ENCODE assay signal across 8 cellular contexts in the genomic region with DNA sequence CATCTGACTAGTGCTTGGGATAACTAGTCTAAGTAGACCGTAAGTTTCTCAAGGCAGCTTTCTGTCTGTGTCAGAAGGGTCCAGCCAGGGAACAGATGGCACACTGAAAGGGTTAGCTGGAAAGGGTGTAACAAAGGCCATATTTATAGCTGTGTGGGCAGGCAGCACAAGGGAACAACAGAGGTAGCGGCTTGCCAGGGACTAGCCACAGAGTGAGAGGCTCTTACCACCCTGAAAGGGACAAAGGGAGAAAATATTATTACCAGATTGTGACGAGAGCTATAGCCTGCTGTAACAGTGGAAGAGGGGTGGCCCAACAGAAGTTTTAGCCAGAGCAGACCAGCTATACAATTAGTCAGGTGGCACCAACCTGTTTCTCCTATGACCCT.
A peak's percentile ranks its signal among the peaks of the same experiment; 100 is the strongest.
DNase-seq lines count a peak whose midpoint lies in the region; ATAC-seq and TF ChIP-seq lines count a peak whose summit lies in the region.

No MANE protein-coding gene starts in this region.

- DNase-seq in NCI-H69 (lab: John Stamatoyannopoulos, UW) (peak; percentile 95), neural crest cell (ENCODE audit: low read depth, low spot score) (no peak), kidney tubule cell (ENCODE audit: low spot score) (no peak), HPDE6-E6E7 (ENCODE audit: extremely low spot score) (no peak), NCI-H226 (no peak), NCI-H446 treated with DMSO at 0.1 percent for 48 hours (lab: John Stamatoyannopoulos, UW) (no peak)

- no peaks in the 10 kb centered on the region for H3K9me3 ChIP-seq in HEK293 (ENCODE audit: control insufficient read depth, insufficient read depth, low read depth, low read length)

- H3K4me1 Mint-ChIP-seq in neural crest cell, result peaks cover 11% of the 10 kb centered on the region

- peak; percentile 13 for ATAC-seq in GM18520 (IDR thresholded peaks at IDR 0.05; ENCODE audit: unreplicated experiment)

- H3K4me3 ChIP-seq in HEK293 (ENCODE audit: low read depth, low read length), result no peak overlapping the region

- H3K27me3 Mint-ChIP-seq in neural crest cell (ENCODE audit: low read depth), result no peaks in the 10 kb centered on the region

- no peak overlapping the region for H3K4me3 Mint-ChIP-seq in neural crest cell

- CTCF ChIA-PET in HEK293 (lab: Yijun Ruan, JAX), result interaction anchor here (0.6 to 2.2 kb wide), 8 partner anchors 20 to 252 kb away, joined by 3 to 10 read pairs (median 4); no protein-coding TSS in a partner anchor

- TF ChIP-seq CTCF in HEK293 (tag by site-specific recombination; IDR thresholded peaks at IDR 0.05), result no peak
- no peak for TF ChIP-seq CTCF in neural crest cell (conservative IDR thresholded peaks at IDR 0.05)

- H3K36me3 ChIP-seq in HEK293 (ENCODE audit: control insufficient read depth in 2 of 2, insufficient read depth in 1 of 2, low read length in 2 of 2), result no peaks in the 10 kb centered on the region

- peak overlapping the region; percentile 88 for H3K27ac ChIP-seq in HEK293 (ENCODE audit: extremely low read depth, low read depth, low read length)

- POLR2A ChIA-PET in HEK293 (lab: Yijun Ruan, JAX), result interaction anchor here (1.0 to 1.7 kb wide), 4 partner anchors 18 to 239 kb away, joined by 3 to 5 read pairs (median 4); a partner anchor contains a TSS

- H3K27ac Mint-ChIP-seq in neural crest cell (ENCODE audit: unreplicated experiment), result peak overlapping the region; percentile 92

- H3K9me3 Mint-ChIP-seq in neural crest cell, result no peaks in the 10 kb centered on the region

- no peaks in the 10 kb centered on the region for H3K36me3 Mint-ChIP-seq in neural crest cell (ENCODE audit: low read depth)

- H3K4me1 ChIP-seq in HEK293 (ENCODE audit: control insufficient read depth, insufficient read depth, low read length), result peaks cover 16% of the 10 kb centered on the region

TF ChIP-seq in HEK293, 187 proteins besides CTCF, POLR2A, EP300 and RAD21:
- TF ChIP-seq KLF16 (tag by site-specific recombination; IDR thresholded peaks at IDR 0.05) (no peak), ZBTB7A (tag by site-specific recombination; IDR thresholded peaks at IDR 0.05; ENCODE audit: low read depth) (no peak), ZNF423 (tag by site-specific recombination; IDR thresholded peaks at IDR 0.05) (no peak), ZFHX2 (tag by site-specific recombination; conservative IDR thresholded peaks at IDR 0.05) (0 out of 2 replicates have a peak, but pooled peaks have one; percentile 14), KLF1 (tag by site-specific recombination; IDR thresholded peaks at IDR 0.05) (no peak), ZNF792 (tag by site-specific recombination; IDR thresholded peaks at IDR 0.05) (no peak), ZNF335 (tag by site-specific recombination; conservative IDR thresholded peaks at IDR 0.05) (0 out of 2 replicates have a peak, but pooled peaks have one; percentile 4), SP2 (tag by site-specific recombination; IDR thresholded peaks at IDR 0.05) (no peak)
- TF ChIP-seq, protein P1, sequence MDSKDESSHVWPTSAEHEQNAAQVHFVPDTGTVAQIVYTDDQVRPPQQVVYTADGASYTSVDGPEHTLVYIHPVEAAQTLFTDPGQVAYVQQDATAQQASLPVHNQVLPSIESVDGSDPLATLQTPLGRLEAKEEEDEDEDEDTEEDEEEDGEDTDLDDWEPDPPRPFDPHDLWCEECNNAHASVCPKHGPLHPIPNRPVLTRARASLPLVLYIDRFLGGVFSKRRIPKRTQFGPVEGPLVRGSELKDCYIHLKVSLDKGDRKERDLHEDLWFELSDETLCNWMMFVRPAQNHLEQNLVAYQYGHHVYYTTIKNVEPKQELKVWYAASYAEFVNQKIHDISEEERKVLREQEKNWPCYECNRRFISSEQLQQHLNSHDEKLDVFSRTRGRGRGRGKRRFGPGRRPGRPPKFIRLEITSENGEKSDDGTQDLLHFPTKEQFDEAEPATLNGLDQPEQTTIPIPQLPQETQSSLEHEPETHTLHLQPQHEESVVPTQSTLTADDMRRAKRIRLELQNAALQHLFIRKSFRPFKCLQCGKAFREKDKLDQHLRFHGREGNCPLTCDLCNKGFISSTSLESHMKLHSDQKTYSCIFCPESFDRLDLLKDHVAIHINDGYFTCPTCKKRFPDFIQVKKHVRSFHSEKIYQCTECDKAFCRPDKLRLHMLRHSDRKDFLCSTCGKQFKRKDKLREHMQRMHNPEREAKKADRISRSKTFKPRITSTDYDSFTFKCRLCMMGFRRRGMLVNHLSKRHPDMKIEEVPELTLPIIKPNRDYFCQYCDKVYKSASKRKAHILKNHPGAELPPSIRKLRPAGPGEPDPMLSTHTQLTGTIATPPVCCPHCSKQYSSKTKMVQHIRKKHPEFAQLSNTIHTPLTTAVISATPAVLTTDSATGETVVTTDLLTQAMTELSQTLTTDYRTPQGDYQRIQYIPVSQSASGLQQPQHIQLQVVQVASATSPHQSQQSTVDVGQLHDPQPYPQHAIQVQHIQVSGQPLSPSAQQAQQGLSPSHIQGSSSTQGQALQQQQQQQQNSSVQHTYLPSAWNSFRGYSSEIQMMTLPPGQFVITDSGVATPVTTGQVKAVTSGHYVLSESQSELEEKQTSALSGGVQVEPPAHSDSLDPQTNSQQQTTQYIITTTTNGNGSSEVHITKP (tag by site-specific recombination; IDR thresholded peaks at IDR 0.05), result no peak
